8 cellular contexts compared by ENCODE assay signal in the genomic region with DNA sequence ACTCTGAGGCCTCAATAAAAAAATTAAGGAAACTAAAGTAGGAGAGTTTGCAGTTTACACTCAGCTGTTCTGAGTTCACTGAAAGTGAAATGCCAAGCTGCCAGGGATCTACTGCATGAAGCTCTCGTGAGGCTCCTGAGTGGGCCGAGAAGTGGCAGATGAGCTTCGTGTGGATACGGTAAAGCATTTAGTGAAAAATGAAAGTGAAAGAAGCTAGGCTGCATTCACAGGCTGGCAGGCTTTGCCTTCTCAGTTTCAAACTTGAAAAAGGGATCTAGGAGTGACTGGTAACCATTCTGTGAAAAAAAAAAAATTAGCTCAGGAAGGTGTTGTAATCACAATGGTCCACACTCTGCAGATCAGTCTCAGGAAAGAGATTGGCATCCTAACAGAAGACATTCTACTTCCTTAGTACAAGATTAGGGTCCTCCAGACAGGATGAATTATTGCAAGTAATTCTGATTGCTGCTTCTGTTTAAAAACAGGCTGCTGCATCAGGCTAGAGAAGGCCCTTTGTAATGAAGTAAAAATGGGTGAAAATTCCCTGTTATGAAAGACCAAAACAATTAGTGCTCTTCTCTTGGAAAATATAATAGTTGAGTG.
DNase-seq lines count a peak whose midpoint lies in the region; ATAC-seq, FAIRE-seq and TF ChIP-seq lines count a peak whose summit lies in the region.

No MANE protein-coding gene starts in this region.

- ATAC-seq in Right ventricle myocardium inferior (peak; percentile 71), HG02970 (IDR thresholded peaks at IDR 0.05; ENCODE audit: low FRiP score, unreplicated experiment) (peak; percentile 96), pancreas (peak in 3 of 4 donors; percentile 67 to 89 (median 84)), upper lobe of left lung (ENCODE audit: low FRiP score in 2 of 2) (peak; percentile 72 to 81)

- TF ChIP-seq CTCF in right atrium auricular region (IDR thresholded peaks at IDR 0.05) (no peak), esophagus muscularis mucosa (IDR thresholded peaks at IDR 0.05) (no peak), pancreas (IDR thresholded peaks at IDR 0.05) (no peak), upper lobe of left lung (IDR thresholded peaks at IDR 0.05) (no peak)

- no peaks in the 10 kb centered on the region for H3K27me3 ChIP-seq in right atrium auricular region
- H3K27me3 ChIP-seq in esophagus muscularis mucosa: peaks cover 0 to 5% (median 0%) of the 10 kb centered on the region in 4 donors
- H3K27me3 ChIP-seq in pancreas: no peaks in the 10 kb centered on the region
- H3K27me3 ChIP-seq in upper lobe of left lung: no peaks in the 10 kb centered on the region

- H3K4me1 ChIP-seq in right atrium auricular region (no peaks in the 10 kb centered on the region), esophagus muscularis mucosa (peaks cover 0 to 11% (median 4%) of the 10 kb centered on the region in 4 donors), pancreas (no peaks in the 10 kb centered on the region), upper lobe of left lung (peaks cover 0 to 9% (median 5%) of the 10 kb centered on the region in 4 donors)

- no peak for DNase-seq in Right ventricle myocardium inferior (ENCODE audit: missing footprints)
- DNase-seq in right atrium auricular region (ENCODE audit: low spot score): no peak
- peak; percentile 55 for DNase-seq in NCI-H345 (lab: John Stamatoyannopoulos, UW)
- DNase-seq in activated CD8-positive, alpha-beta memory T cell treated with anti-CD3 and anti-CD28 coated beads, Interleukin-2, amount 50 U/mL, for 4 hours: peak; percentile 19
- DNase-seq in esophagus muscularis mucosa (ENCODE audit: extremely low spot score): no peak
- DNase-seq in pancreas: no peak
- peak in 1 of 2 donors; percentile 51 for DNase-seq in upper lobe of left lung

- H3K27ac ChIP-seq in right atrium auricular region (peak overlapping the region in 1 of 2 donors; percentile 24), esophagus muscularis mucosa (replicated peaks in 1 of 4) (peak overlapping the region in 3 of 4 donors; percentile 10 to 55 (median 43)), pancreas (no peak overlapping the region), upper lobe of left lung (peak overlapping the region in 3 of 4 donors; percentile 15 to 55 (median 30))

- FAIRE-seq in pancreas (lab: Jason Lieb, UNC): no peak

- 26% methylated on average over 4 of the region's 4 CpGs for WGBS in esophagus muscularis mucosa
- WGBS in pancreas, 2 donors: 53 to 60% methylated on average over 4 of the region's 4 CpGs
- WGBS in upper lobe of left lung, 2 donors: 0 to 2% methylated on average over 4 of the region's 4 CpGs

- TF ChIP-seq EP300 in esophagus muscularis mucosa (IDR thresholded peaks at IDR 0.05) (no peak), upper lobe of left lung (IDR thresholded peaks at IDR 0.05) (no peak)

- intact Hi-C loops in Right ventricle myocardium inferior (cut with DNase I) (no loop called here), esophagus muscularis mucosa (cut with DNase I) (no loop called here), pancreas (cut with DNase I) (no loop called here)

- TF ChIP-seq POLR2A in esophagus muscularis mucosa (IDR thresholded peaks at IDR 0.05; ENCODE audit: low read depth): no peak
- no peak for TF ChIP-seq POLR2A in upper lobe of left lung (IDR thresholded peaks at IDR 0.05)

- H3K9me3 ChIP-seq in right atrium auricular region: no peaks in the 10 kb centered on the region
- no peaks in the 10 kb centered on the region for H3K9me3 ChIP-seq in esophagus muscularis mucosa
- H3K9me3 ChIP-seq in pancreas: no peaks in the 10 kb centered on the region
- H3K9me3 ChIP-seq in upper lobe of left lung: no peaks in the 10 kb centered on the region

- H3K36me3 ChIP-seq in right atrium auricular region (no peaks in the 10 kb centered on the region), esophagus muscularis mucosa (no peaks in the 10 kb centered on the region), pancreas (no peaks in the 10 kb centered on the region), upper lobe of left lung (no peaks in the 10 kb centered on the region)

- peak overlapping the region in 1 of 2 donors; percentile 32 for H3K4me3 ChIP-seq in right atrium auricular region
- peak overlapping the region; percentile 31 to 49 (median 33) for H3K4me3 ChIP-seq in esophagus muscularis mucosa
- H3K4me3 ChIP-seq in pancreas: peak overlapping the region in 1 of 4 donors; percentile 24
- peak overlapping the region in 2 of 4 donors; percentile 7 to 26 for H3K4me3 ChIP-seq in upper lobe of left lung

Comparison
In these comparisons a context has a peak if more than half of its experiments do, and no peak if none do; other contexts are left out.
1. DNase-seq: peak in NCI-H345 (single experiment) and activated CD8-positive, alpha-beta memory T cell treated with anti-CD3 and anti-CD28 coated beads, Interleukin-2, amount 50 U/mL, for 4 hours (single experiment); none in Right ventricle myocardium inferior (single experiment), right atrium auricular region (single experiment), esophagus muscularis mucosa (single experiment) and pancreas (0 of 6).
2. H3K27ac ChIP-seq: peak in esophagus muscularis mucosa (3 of 4) and upper lobe of left lung (3 of 4); none in pancreas (0 of 4).
3. Peak in every context shown above with its lines, with median percentiles within 50 percentile points of each other: ATAC-seq.